In genomic region chr15:52797625-52798501, GRCh38 we compare ENCODE assay signal across 1 cellular context.
TF ChIP-seq lines count a peak whose summit lies in the region.

No MANE protein-coding gene starts in this region.

TF ChIP-seq in IMR-90, 13 proteins besides CTCF, POLR2A, EP300 and RAD21:
- TF ChIP-seq FOS (IDR thresholded peaks at IDR 0.05; ENCODE audit: low read depth, low read length), result no peak
- TF ChIP-seq CHD1 (IDR thresholded peaks at IDR 0.05; ENCODE audit: low read depth, low read length), result no peak
- no peak for TF ChIP-seq CEBPB (IDR thresholded peaks at IDR 0.05; ENCODE audit: low read depth, low read length)
- no peak for TF ChIP-seq MXI1 (IDR thresholded peaks at IDR 0.05; ENCODE audit: borderline replicate concordance, low read depth, low read length)
- no peak for TF ChIP-seq NFE2L2 (IDR thresholded peaks at IDR 0.05; ENCODE audit: low read depth, low read length)
- TF ChIP-seq SMC3 (IDR thresholded peaks at IDR 0.05; ENCODE audit: low read depth, low read length), result no peak
